Comparison of ENCODE assay signal across 21 cellular contexts in the genomic region with DNA sequence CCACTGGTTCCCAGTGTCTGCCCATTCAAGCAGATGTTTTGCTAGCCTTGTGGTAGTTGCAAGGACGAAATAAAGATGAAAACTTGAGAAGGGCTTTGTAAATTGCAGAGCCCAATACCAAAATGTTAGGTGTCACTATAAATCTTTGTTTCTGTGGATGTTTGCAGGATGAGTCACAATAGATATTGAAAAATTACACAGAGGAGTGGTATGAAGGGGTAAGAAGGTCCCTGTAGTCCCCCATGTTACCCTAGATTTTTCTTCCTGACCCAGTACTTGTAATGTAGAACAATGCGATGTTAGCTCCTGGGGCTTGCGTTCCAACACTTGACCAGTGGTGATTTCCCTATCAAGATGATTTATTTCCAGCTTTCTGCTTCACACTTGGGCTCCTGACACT.
"Had no signal": no experiment of that assay in that cellular context is flagged by ENCODE, and none has a peak within 500 bp of the region (broad histone marks: within the 10 kb centered on the region; RNA-seq: fewer than 3 reads in every experiment).

No MANE protein-coding gene starts in this region.

- ATAC-seq: activated T-cell treated with anti-CD3 and anti-CD28 coated beads, Interleukin-2, amount 50 U/mL, for 4 hours; foreskin keratinocyte; left lung; natural killer cell; upper lobe of right lung had no signal

- H3K4me3 ChIP-seq: breast epithelium, left lung, ovary, prostate gland, thoracic aorta, upper lobe of right lung had no signal

- H3K9me3 ChIP-seq: breast epithelium, left lung, ovary, prostate gland, thoracic aorta, upper lobe of right lung had no signal

- H3K27me3 ChIP-seq: breast epithelium, ovary, upper lobe of right lung had no signal

- H3K4me3 Mint-ChIP-seq: activated B cell treated with CpG ODN at 0.5 μM for 24 hours; activated naive CD8-positive, alpha-beta T cell treated with anti-CD3 and anti-CD28 coated beads for 36 hours; activated T-cell treated with anti-CD3 and anti-CD28 coated beads, Interleukin-2, amount 50 U/mL, for 4 hours; immature natural killer cell; natural killer cell; T-helper 1 cell treated with Interleukin-12 subunit alpha and Interleukin-12 subunit beta and Interleukin-4 antibody, amounts not matched to agents 30 μg/mL and 1 μg/mL, for 36 hours had no signal

- H3K36me3 ChIP-seq: breast epithelium, left lung, ovary, prostate gland, thoracic aorta, upper lobe of right lung had no signal

- H3K27me3 Mint-ChIP-seq: activated B cell treated with CpG ODN at 0.5 μM for 24 hours had no signal

- H3K27ac ChIP-seq: breast epithelium, foreskin keratinocyte, left lung, ovary, prostate gland, thoracic aorta, upper lobe of right lung had no signal

- H3K27ac Mint-ChIP-seq: activated B cell treated with CpG ODN at 0.5 μM for 24 hours; activated naive CD8-positive, alpha-beta T cell treated with anti-CD3 and anti-CD28 coated beads for 36 hours; immature natural killer cell; natural killer cell; T-helper 1 cell treated with Interleukin-12 subunit alpha and Interleukin-12 subunit beta and Interleukin-4 antibody, amounts not matched to agents 30 μg/mL and 1 μg/mL, for 36 hours had no signal

- H3K36me3 Mint-ChIP-seq: activated naive CD8-positive, alpha-beta T cell treated with anti-CD3 and anti-CD28 coated beads for 36 hours; immature natural killer cell; natural killer cell had no signal

- H3K4me1 ChIP-seq: breast epithelium, foreskin keratinocyte, left lung, prostate gland, upper lobe of right lung had no signal

- DNase-seq: activated B cell treated with CpG ODN at 0.5 μM for 24 hours; activated CD4-positive, alpha-beta T cell treated with anti-CD3 and anti-CD28 coated beads for 4 hours; activated CD4-positive, alpha-beta T cell treated with anti-CD3 and anti-CD28 coated beads, Interleukin-2, amount 50 U/mL, for 48 hours; activated CD8-positive, alpha-beta memory T cell treated with anti-CD3 and anti-CD28 coated beads, Interleukin-2, amount 50 U/mL, for 48 hours; activated naive CD4-positive, alpha-beta T cell treated with Interleukin-2 at 50 U/mL for 16 hours; activated naive CD8-positive, alpha-beta T cell treated with anti-CD3 and anti-CD28 coated beads for 36 hours; activated T-cell treated with anti-CD3 and anti-CD28 coated beads, Interleukin-2, amount 50 U/mL, for 4 hours; cerebellar nuclear complex; foreskin keratinocyte; immature natural killer cell; left lung; midbrain; natural killer cell; ovary; stimulated activated CD4-positive, alpha-beta T cell treated with anti-CD3 and anti-CD28 coated beads, Interleukin-4, amount 100 ng/mL, for 24 hours; stimulated activated naive CD4-positive, alpha-beta T cell treated with Interleukin-2 at 50 U/mL for 16 hours; upper lobe of right lung had no signal

- H3K9me3 Mint-ChIP-seq: activated B cell treated with CpG ODN at 0.5 μM for 24 hours; activated naive CD8-positive, alpha-beta T cell treated with anti-CD3 and anti-CD28 coated beads for 36 hours; activated T-cell treated with anti-CD3 and anti-CD28 coated beads, Interleukin-2, amount 50 U/mL, for 4 hours; natural killer cell; T-helper 1 cell treated with Interleukin-12 subunit alpha and Interleukin-12 subunit beta and Interleukin-4 antibody, amounts not matched to agents 30 μg/mL and 1 μg/mL, for 36 hours had no signal

- H3K4me1 Mint-ChIP-seq: activated B cell treated with CpG ODN at 0.5 μM for 24 hours; activated naive CD8-positive, alpha-beta T cell treated with anti-CD3 and anti-CD28 coated beads for 36 hours; immature natural killer cell; natural killer cell had no signal
